8 cellular contexts compared by ENCODE assay signal in genomic region chr3:15377961-15378791, GRCh38. TPM values are rescaled to one million over a fixed set of nuclear protein-coding genes. Genes with fewer than 3 reads are reported as not detected.
DNase-seq lines count a peak whose midpoint lies in the region; ATAC-seq, FAIRE-seq and TF ChIP-seq lines count a peak whose summit lies in the region.

No MANE protein-coding gene starts in this region.

- no peak overlapping the region for H3K9ac ChIP-seq in endodermal cell (ENCODE audit: extremely low read depth, low read length, poor library complexity, severe bottlenecking)

- TF ChIP-seq CTCF in endodermal cell (conservative IDR thresholded peaks at IDR 0.05) = peak; percentile 94

- peak; percentile 75 for FAIRE-seq in HTR-8/SVneo (lab: Jason Lieb, UNC)

- H3K27ac Mint-ChIP-seq in endodermal cell = peak overlapping the region; percentile 93

- no peaks in the 10 kb centered on the region for H3K27me3 Mint-ChIP-seq in endodermal cell (ENCODE audit: insufficient read depth)

- peak overlapping the region; percentile 32 for H3K4me3 Mint-ChIP-seq in endodermal cell

- no peaks in the 10 kb centered on the region for H3K27me3 ChIP-seq in endodermal cell (ENCODE audit: control insufficient read depth, insufficient read depth, low read length, poor library complexity, severe bottlenecking)

- no peak overlapping the region for H3K4me3 ChIP-seq in endodermal cell (ENCODE audit: low read length)

- no peaks in the 10 kb centered on the region for H3K4me1 ChIP-seq in endodermal cell (ENCODE audit: control insufficient read depth, insufficient read depth, low read length)

- H3K9me3 Mint-ChIP-seq in endodermal cell = no peaks in the 10 kb centered on the region

- no peaks in the 10 kb centered on the region for H3K36me3 Mint-ChIP-seq in endodermal cell (ENCODE audit: low read depth)

- 29 to 39% methylated on average over 10 to 16 of the region's 16 CpGs for WGBS in endodermal cell (ENCODE audit: insufficient coverage in 1 of 2, insufficient read length in 1 of 2), 2 experiments

- ATAC-seq in GM21423 (IDR thresholded peaks at IDR 0.05; ENCODE audit: unreplicated experiment) = peak; percentile 94

- no peaks in the 10 kb centered on the region for H3K36me3 ChIP-seq in endodermal cell (ENCODE audit: control insufficient read depth, insufficient read depth, low read length)

- H3K4me1 Mint-ChIP-seq in endodermal cell = no peaks in the 10 kb centered on the region

- H3K9me3 ChIP-seq in endodermal cell (ENCODE audit: control insufficient read depth, low read length) = no peaks in the 10 kb centered on the region

- H3K27ac ChIP-seq in endodermal cell (ENCODE audit: low read depth, low read length) = no peak overlapping the region

- DNase-seq in COR-L47 (lab: John Stamatoyannopoulos, UW) = peak; percentile 80
- DNase-seq in HTR-8/SVneo (ENCODE audit: insufficient read length, low spot score) = peak; percentile 59
- DNase-seq in NOMO-1 treated with DMSO at 0.1 percent for 48 hours (lab: John Stamatoyannopoulos, UW; ENCODE audit: unreplicated experiment) = peak; percentile 88
- DNase-seq in activated CD8-positive, alpha-beta memory T cell treated with anti-CD3 and anti-CD28 coated beads for 48 hours (ENCODE audit: low read depth in 2 of 3, low spot score in 2 of 3) = peak; percentile 64 to 87 (median 83)
- peak; percentile 98 for DNase-seq in endodermal cell
- peak; percentile 96 for DNase-seq in mesenteric fat pad (ENCODE audit: low spot score)
- peak; percentile 79 to 91 for DNase-seq in stimulated activated CD8-positive, alpha-beta memory T cell treated with anti-CD3 and anti-CD28 coated beads, Interleukin-15, amount 100 ng/mL, for 4 hours (ENCODE audit: low read depth in 2 of 2)

RNA-seq across cellular contexts. Expression of gene SH3BP5, which starts 45.8 kb away (rescaled TPM):
- total RNA-seq in endodermal cell = 10 to 100 TPM; 25.8 to 30.3 TPM
- polyA plus RNA-seq in endodermal cell (2013, experiment 1 of 2) = 12.5 TPM
- 14.0 TPM for polyA plus RNA-seq in endodermal cell (2013, experiment 2 of 2)
- 108 TPM for total RNA-seq in mesenteric fat pad

RNA-seq across cellular contexts. Expression of gene METTL6, which starts 49.2 kb away (rescaled TPM):
- total RNA-seq in endodermal cell = 10 to 100 TPM; 22.3 to 24.8 TPM
- 24.6 TPM for polyA plus RNA-seq in endodermal cell (2013, experiment 1 of 2)
- polyA plus RNA-seq in endodermal cell (2013, experiment 2 of 2) = 20.7 TPM
- total RNA-seq in mesenteric fat pad = 12.1 TPM

RNA-seq across cellular contexts. Expression of gene EAF1, which starts 49.2 kb away (rescaled TPM):
- total RNA-seq in endodermal cell (10 to 100 TPM; 29.1 to 33.1 TPM), mesenteric fat pad (18.9 TPM)
- 33.3 TPM for polyA plus RNA-seq in endodermal cell (2013, experiment 1 of 2)
- polyA plus RNA-seq in endodermal cell (2013, experiment 2 of 2) = 26.4 TPM
